Comparison of ENCODE assay signal across 8 cellular contexts in genomic region chr17:31508310-31509094, GRCh38.
A peak's percentile ranks its signal among the peaks of the same experiment; 100 is the strongest.
DNase-seq lines count a peak whose midpoint lies in the region; ATAC-seq lines count a peak whose summit lies in the region.

No MANE protein-coding gene starts in this region.

- DNase-seq in GDM1 (lab: John Stamatoyannopoulos, UW) (peak; percentile 30), Karpas-422 (peak; percentile 74), activated T-cell treated with anti-CD3 and anti-CD28 coated beads for 24 hours (ENCODE audit: low read depth) (peak; percentile 53), right cardiac atrium (peak in 2 of 3 donors; percentile 49 to 51), KG1 (lab: John Stamatoyannopoulos, UW) (no peak), retina (no peak)

- peak overlapping the region; percentile 22; the same call in 1 of the 2 replicates for H2AFZ ChIP-seq in Karpas-422 (ENCODE audit: low read length)

- H3K4me1 ChIP-seq in Karpas-422 (ENCODE audit: low read length) = peaks cover 20% of the 10 kb centered on the region
- H3K4me1 ChIP-seq in right cardiac atrium (ENCODE audit: control insufficient read depth, insufficient read depth, low read length) = no peaks in the 10 kb centered on the region

- peaks cover 66% of the 10 kb centered on the region for H3K4me1 Mint-ChIP-seq in stimulated activated memory B cell treated with anti-CD40 and anti-IgM and Interleukin-4, amounts not matched to agents 10 μg/mL and 1 μg/mL and 100 μg/mL, for 72 hours

- H3K79me2 ChIP-seq in Karpas-422 (ENCODE audit: low read length) = no peaks in the 10 kb centered on the region

- H4K20me1 ChIP-seq in Karpas-422 (ENCODE audit: insufficient read depth, low read depth, low read length) = 0 out of 2 replicates have a peak, but pooled peaks cover 3% of the 10 kb centered on the region

- no peaks in the 10 kb centered on the region for H3K27me3 ChIP-seq in Karpas-422 (ENCODE audit: low read length)
- H3K27me3 ChIP-seq in right cardiac atrium (ENCODE audit: control insufficient read depth, insufficient read depth) = no peaks in the 10 kb centered on the region

- 38% methylated on average over 13 of the region's 13 CpGs for WGBS in right cardiac atrium

- ATAC-seq in GM21423 (IDR thresholded peaks at IDR 0.05; ENCODE audit: unreplicated experiment) (peak; percentile 65), right cardiac atrium (peak; percentile 14)
- ATAC-seq in stimulated activated memory B cell treated with anti-CD40 and anti-IgM and Interleukin-4, amounts not matched to agents 10 μg/mL and 1 μg/mL and 100 μg/mL, for 72 hours = peak; percentile 96

- H3K9me3 ChIP-seq in Karpas-422 (ENCODE audit: low read length) = no peaks in the 10 kb centered on the region
- H3K9me3 ChIP-seq in right cardiac atrium (ENCODE audit: control insufficient read depth, low read length) = no peaks in the 10 kb centered on the region

- H3K9ac ChIP-seq in Karpas-422 (ENCODE audit: low read length) = peak overlapping the region; percentile 61

- no peaks in the 10 kb centered on the region for H3K36me3 Mint-ChIP-seq in stimulated activated memory B cell treated with anti-CD40 and anti-IgM and Interleukin-4, amounts not matched to agents 10 μg/mL and 1 μg/mL and 100 μg/mL, for 72 hours

- H3K4me3 ChIP-seq in Karpas-422 (ENCODE audit: low read length) = peak overlapping the region; percentile 55
- H3K4me3 ChIP-seq in right cardiac atrium (ENCODE audit: low read length) = no peak overlapping the region

- H3K27ac ChIP-seq in Karpas-422 (ENCODE audit: low read length) = peak overlapping the region; percentile 46; the same call in 1 of the 2 replicates
- peak overlapping the region; percentile 19 for H3K27ac ChIP-seq in right cardiac atrium (ENCODE audit: low read length)

- no peaks in the 10 kb centered on the region for H3K36me3 ChIP-seq in Karpas-422 (ENCODE audit: insufficient read depth, low read length)

- no peaks in the 10 kb centered on the region for H3K9me3 Mint-ChIP-seq in stimulated activated memory B cell treated with anti-CD40 and anti-IgM and Interleukin-4, amounts not matched to agents 10 μg/mL and 1 μg/mL and 100 μg/mL, for 72 hours

- intact Hi-C loops in right cardiac atrium (cut with DNase I) = no loop called here

- peak overlapping the region; percentile 65 for H3K4me2 ChIP-seq in Karpas-422 (ENCODE audit: low read depth, low read length, poor library complexity, severe bottlenecking)

- H3K27me3 Mint-ChIP-seq in stimulated activated memory B cell treated with anti-CD40 and anti-IgM and Interleukin-4, amounts not matched to agents 10 μg/mL and 1 μg/mL and 100 μg/mL, for 72 hours = no peaks in the 10 kb centered on the region

- peak overlapping the region; percentile 87 for H3K4me3 Mint-ChIP-seq in stimulated activated memory B cell treated with anti-CD40 and anti-IgM and Interleukin-4, amounts not matched to agents 10 μg/mL and 1 μg/mL and 100 μg/mL, for 72 hours

- H3K9me2 ChIP-seq in Karpas-422 (replicated peaks; ENCODE audit: insufficient read depth, low read length) = no peaks in the 10 kb centered on the region

- peak overlapping the region; percentile 89 for H3K27ac Mint-ChIP-seq in stimulated activated memory B cell treated with anti-CD40 and anti-IgM and Interleukin-4, amounts not matched to agents 10 μg/mL and 1 μg/mL and 100 μg/mL, for 72 hours

Comparison
In these comparisons a context has a peak if more than half of its experiments do, and no peak if none do; other contexts are left out.
1. DNase-seq: peak in GDM1 (single experiment), Karpas-422 (single experiment), activated T-cell treated with anti-CD3 and anti-CD28 coated beads for 24 hours (single experiment) and right cardiac atrium (2 of 3); none in KG1 (single experiment) and retina (single experiment).
2. ATAC-seq: peak in every context shown above with its lines; median percentile 96 in stimulated activated memory B cell treated with anti-CD40 and anti-IgM and Interleukin-4, amounts not matched to agents 10 μg/mL and 1 μg/mL and 100 μg/mL, for 72 hours; 65 in GM21423; 14 in right cardiac atrium.